11 cellular contexts compared by ENCODE assay signal in the genomic region with DNA sequence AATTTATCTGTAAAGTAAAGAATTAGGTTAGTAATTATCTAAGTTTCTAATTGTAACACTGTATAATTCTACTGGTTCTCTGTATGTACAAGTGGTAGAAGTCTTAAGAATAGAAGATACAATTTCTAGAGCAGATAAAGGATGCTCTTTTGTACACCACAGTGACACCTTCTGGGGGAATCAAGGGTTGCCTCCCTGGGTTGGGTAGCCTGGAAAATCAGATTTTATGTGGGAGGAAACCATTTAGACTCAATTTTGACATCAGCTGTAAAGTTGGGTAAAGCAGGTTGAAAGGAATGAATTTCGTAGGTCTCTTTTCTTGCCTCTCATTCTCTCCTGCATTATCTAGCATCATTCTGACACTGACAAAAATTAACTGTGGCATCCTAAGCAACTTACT.
DNase-seq lines count a peak whose midpoint lies in the region; ATAC-seq and TF ChIP-seq lines count a peak whose summit lies in the region.
"Had no signal": no experiment of that assay in that cellular context is flagged by ENCODE, and none has a peak within 500 bp of the region (broad histone marks: within the 10 kb centered on the region; RNA-seq: fewer than 3 reads in every experiment).

No MANE protein-coding gene starts in this region.

- H3K4me3 Mint-ChIP-seq in chondrocyte (ENCODE audit: unreplicated experiment): no peak overlapping the region

- DNase-seq in DMS 273 (lab: John Stamatoyannopoulos, UW; ENCODE audit: unreplicated experiment) (peak; percentile 35), DMS 273 treated with DMSO at 0.1 percent for 48 hours (lab: John Stamatoyannopoulos, UW) (no peak), Karpas-422 (peak; percentile 53), chondrocyte (ENCODE audit: low spot score) (no peak), osteoblast (ENCODE audit: insufficient read length, low spot score, missing footprints) (no peak), gastrocnemius medialis (no peak), 8988T (no peak), HPDE6-E6E7 (ENCODE audit: extremely low spot score) (no peak)
- DNase-seq: amniotic stem cell; NCI-H1436 treated with DMSO at 0.1 percent for 48 hours; stimulated activated CD4-positive, alpha-beta T cell treated with anti-CD3 and anti-CD28 coated beads, Interleukin-12 subunit alpha, Interleukin-12 subunit beta, amount 100 ng/mL, for 4 hours had no signal

- H4K20me1 ChIP-seq in Karpas-422 (ENCODE audit: insufficient read depth, low read depth, low read length) (no peaks in the 10 kb centered on the region), osteoblast (ENCODE audit: insufficient read depth, low read length) (no peaks in the 10 kb centered on the region)

- no peak overlapping the region for H3K4me3 ChIP-seq in Karpas-422 (ENCODE audit: low read length)
- H3K4me3 ChIP-seq in osteoblast (ENCODE audit: insufficient read depth, low read length): no peak overlapping the region
- H3K4me3 ChIP-seq in gastrocnemius medialis: no peak overlapping the region

- H3K9me3 ChIP-seq in Karpas-422 (ENCODE audit: low read length): peaks cover 6% of the 10 kb centered on the region; the same call in 1 of the 2 replicates
- H3K9me3 ChIP-seq in osteoblast (ENCODE audit: low read depth, low read length): no peaks in the 10 kb centered on the region
- no peaks in the 10 kb centered on the region for H3K9me3 ChIP-seq in gastrocnemius medialis

- H3K36me3 Mint-ChIP-seq in chondrocyte (ENCODE audit: low read depth): no peaks in the 10 kb centered on the region

- H2AFZ ChIP-seq in Karpas-422 (ENCODE audit: low read length) (no peak overlapping the region), osteoblast (ENCODE audit: low read length) (no peak overlapping the region)

- TF ChIP-seq CTCF in chondrocyte (IDR thresholded peaks at IDR 0.05): peak; percentile 65
- TF ChIP-seq CTCF in osteoblast (IDR thresholded peaks at IDR 0.05; ENCODE audit: extremely low read depth, low read depth, low read length): peak; percentile 13
- no peak for TF ChIP-seq CTCF in gastrocnemius medialis (IDR thresholded peaks at IDR 0.05 in 4 of 5, conservative IDR thresholded peaks at IDR 0.05 in 1 of 5)

- H3K9ac ChIP-seq in Karpas-422 (ENCODE audit: low read length): no peak overlapping the region

- no peak overlapping the region for H3K27ac Mint-ChIP-seq in chondrocyte (ENCODE audit: unreplicated experiment)

- TF ChIP-seq POLR2A in gastrocnemius medialis (IDR thresholded peaks at IDR 0.05): no peak

- no peaks in the 10 kb centered on the region for H3K79me2 ChIP-seq in Karpas-422 (ENCODE audit: low read length)
- H3K79me2 ChIP-seq in osteoblast (ENCODE audit: insufficient read depth, low read length): no peaks in the 10 kb centered on the region

- H3K36me3 ChIP-seq in Karpas-422 (ENCODE audit: insufficient read depth, low read length) (no peaks in the 10 kb centered on the region), osteoblast (ENCODE audit: insufficient read depth, low read length) (no peaks in the 10 kb centered on the region), gastrocnemius medialis (no peaks in the 10 kb centered on the region)

- ATAC-seq in gastrocnemius medialis: no peak

- H3K4me2 ChIP-seq in Karpas-422 (ENCODE audit: low read depth, low read length, poor library complexity, severe bottlenecking) (no peak overlapping the region), osteoblast (ENCODE audit: insufficient read depth, low read length) (no peak overlapping the region)

- intact Hi-C loops in gastrocnemius medialis (cut with DNase I; ENCODE audit: low total_unique reads): no loop called here

- no peaks in the 10 kb centered on the region for H3K9me2 ChIP-seq in Karpas-422 (replicated peaks; ENCODE audit: insufficient read depth, low read length)

- H3K27me3 ChIP-seq in Karpas-422 (ENCODE audit: low read length): no peaks in the 10 kb centered on the region
- no peaks in the 10 kb centered on the region for H3K27me3 ChIP-seq in osteoblast (ENCODE audit: insufficient read depth, low read length)
- H3K27me3 ChIP-seq in gastrocnemius medialis: no peaks in the 10 kb centered on the region

- H3K27ac ChIP-seq in Karpas-422 (ENCODE audit: low read length) (no peak overlapping the region), osteoblast (ENCODE audit: low read depth, low read length) (no peak overlapping the region), gastrocnemius medialis (no peak overlapping the region)

- no peaks in the 10 kb centered on the region for H3K9me3 Mint-ChIP-seq in chondrocyte (ENCODE audit: low read depth)

- in situ Hi-C loops in gastrocnemius medialis (cut with MboI; ENCODE audit: low sequenced_read_pairs in 4 of 4): no loop called here

- H3K4me1 ChIP-seq in Karpas-422 (ENCODE audit: low read length) (no peaks in the 10 kb centered on the region), osteoblast (ENCODE audit: insufficient read depth, low read length) (no peaks in the 10 kb centered on the region), gastrocnemius medialis (no peaks in the 10 kb centered on the region)

- no peaks in the 10 kb centered on the region for H3K4me1 Mint-ChIP-seq in chondrocyte (ENCODE audit: low read depth)

- peaks cover 9% of the 10 kb centered on the region for H3K27me3 Mint-ChIP-seq in chondrocyte (ENCODE audit: low read depth)

Comparison
In these comparisons a context has a peak if more than half of its experiments do, and no peak if none do; other contexts are left out.
1. DNase-seq: peak in DMS 273 (single experiment) and Karpas-422 (single experiment); none in DMS 273 treated with DMSO at 0.1 percent for 48 hours (single experiment), chondrocyte (single experiment), osteoblast (single experiment), gastrocnemius medialis (0 of 2), 8988T (single experiment) and HPDE6-E6E7 (single experiment).
2. CTCF ChIP-seq: peak in chondrocyte (single experiment) and osteoblast (single experiment); none in gastrocnemius medialis (0 of 5).